Comparison of ENCODE assay signal across 30 cellular contexts in genomic region chr22:19082793-19083192, GRCh38. TPM values are rescaled to one million over a fixed set of nuclear protein-coding genes. Genes with fewer than 3 reads are reported as not detected.
"Had no signal": no experiment of that assay in that cellular context is flagged by ENCODE, and none has a peak within 500 bp of the region (broad histone marks: within the 10 kb centered on the region; RNA-seq: fewer than 3 reads in every experiment).

No MANE protein-coding gene starts in this region.

- H3K9me3 ChIP-seq: colonic mucosa, gastrocnemius medialis, left lung, pancreas, right lobe of liver, stomach, thyroid gland had no signal

- DNase-seq: colonic mucosa; effector CD8-positive, alpha-beta T cell; endodermal cell; foreskin fibroblast; gastrocnemius medialis; left lung; mesendoderm; midbrain; naive thymus-derived CD4-positive, alpha-beta T cell; stimulated activated CD4-positive, alpha-beta T cell treated with anti-CD3 and anti-CD28 coated beads, Interleukin-2, amount 100 ng/mL, for 24 hours; stimulated activated CD4-positive, alpha-beta T cell treated with anti-CD3 and anti-CD28 coated beads, Interleukin-4, amount 100 ng/mL, for 24 hours; stimulated activated naive CD4-positive, alpha-beta T cell treated with Interleukin-2 at 50 U/mL for 16 hours; stomach; trophoblast cell had no signal

- ATAC-seq: esophagus mucosa; gastrocnemius medialis; left lung; naive thymus-derived CD4-positive, alpha-beta T cell; pancreas; stimulated activated effector memory CD8-positive, alpha-beta T cell treated with anti-CD3 and anti-CD28 coated beads, Interleukin-12 subunit alpha, Interleukin-12 subunit beta, amount 100 ng/mL, for 72 hours had no signal

- H3K4me1 ChIP-seq: colonic mucosa had no signal

- H3K4me3 ChIP-seq: colonic mucosa, gastrocnemius medialis, left lung, pancreas, right lobe of liver, smooth muscle cell, stomach, thyroid gland had no signal

- H3K27ac ChIP-seq: colonic mucosa, epithelial cell of prostate, gastrocnemius medialis, left lung, pancreas, right lobe of liver, stomach, thyroid gland had no signal

- H3K27me3 ChIP-seq: colonic mucosa, gastrocnemius medialis, left lung, pancreas, right lobe of liver, stomach, thyroid gland had no signal

- H3K36me3 ChIP-seq: colonic mucosa, gastrocnemius medialis, pancreas, thyroid gland had no signal

RNA-seq across cellular contexts. Expression of gene TSSK2, which starts 48.3 kb away (rescaled TPM):
- total RNA-seq: chondrocyte, colonic mucosa, endodermal cell, esophagus mucosa, glomerular endothelial cell, left lung, lower leg skin, lung microvascular endothelial cell, mucosa of gallbladder, progenitor cell of endocrine pancreas, right lobe of liver, smooth muscle cell, stomach, subcutaneous adipose tissue, temporal lobe, urinary bladder had no signal
